In genomic region chr6:52995913-52996685, GRCh38 we compare ENCODE assay signal across 8 cellular contexts. TPM values are rescaled to one million over a fixed set of nuclear protein-coding genes. Genes with fewer than 3 reads are reported as not detected.
DNase-seq lines count a peak whose midpoint lies in the region; ATAC-seq and TF ChIP-seq lines count a peak whose summit lies in the region.

No MANE protein-coding gene starts in this region.

- POLR2A ChIA-PET in naive thymus-derived CD4-positive, alpha-beta T cell (lab: Charles Lee) = interaction anchor here (0.5 to 1.2 kb wide), 4 partner anchors 10 to 711 kb away, joined by 3 to 6 read pairs (median 3); partner anchors contain the start of gene MCM3

- H3K36me3 Mint-ChIP-seq in naive thymus-derived CD4-positive, alpha-beta T cell = peaks cover 0 to 7% (median 0%) of the 10 kb centered on the region in 5 donors

- peaks cover 4 to 5% of the 10 kb centered on the region in 2 donors for H3K4me1 ChIP-seq in naive thymus-derived CD4-positive, alpha-beta T cell (ENCODE audit: control insufficient read depth in 2 of 2, insufficient read depth in 2 of 2, low read length in 2 of 2)
- H3K4me1 ChIP-seq in tibial nerve = peaks cover 0 to 28% (median 12%) of the 10 kb centered on the region in 4 donors

- DNase-seq in NCI-H226 (peak; percentile 75), epithelial cell of esophagus (ENCODE audit: low read depth) (peak; percentile 83), tibial nerve (ENCODE audit: low spot score in 2 of 2) (peak in 1 of 2 donors; percentile 41), AG08395 (ENCODE audit: low spot score) (no peak)
- DNase-seq in activated CD4-positive, alpha-beta T cell treated with anti-CD3 and anti-CD28 coated beads, Interleukin-2, amount 50 U/mL, for 1 hour = peak; percentile 25
- peak in 5 of 9 donors; percentile 21 to 43 (median 35) for DNase-seq in naive thymus-derived CD4-positive, alpha-beta T cell

- CTCF ChIA-PET in naive thymus-derived CD4-positive, alpha-beta T cell (lab: Charles Lee) = interaction anchor here (0.6 to 1.4 kb wide), 6 partner anchors 9 to 736 kb away, joined by 3 to 5 read pairs (median 3); partner anchors contain the start of gene FBXO9

- H3K27me3 ChIP-seq in naive thymus-derived CD4-positive, alpha-beta T cell (ENCODE audit: control insufficient read depth in 2 of 2, insufficient read depth in 2 of 2, low read length in 2 of 2) = no peaks in the 10 kb centered on the region
- no peaks in the 10 kb centered on the region for H3K27me3 ChIP-seq in tibial nerve

- H3K36me3 ChIP-seq in naive thymus-derived CD4-positive, alpha-beta T cell (ENCODE audit: control insufficient read depth in 2 of 3, insufficient read depth in 3 of 3, low read length in 3 of 3) = peaks cover 0 to 4% (median 0%) of the 10 kb centered on the region in 3 experiments
- no peaks in the 10 kb centered on the region for H3K36me3 ChIP-seq in tibial nerve

- peak overlapping the region; percentile 6 for H3K4me3 ChIP-seq in epithelial cell of esophagus (ENCODE audit: low read length)
- H3K4me3 ChIP-seq in naive thymus-derived CD4-positive, alpha-beta T cell (ENCODE audit: low read length) = peak overlapping the region; percentile 83
- H3K4me3 ChIP-seq in tibial nerve = peak overlapping the region; percentile 49 to 85 (median 62)

- H3K9me3 Mint-ChIP-seq in naive thymus-derived CD4-positive, alpha-beta T cell = peaks cover 0 to 11% (median 0%) of the 10 kb centered on the region in 11 donors

- TF ChIP-seq EP300 in tibial nerve (IDR thresholded peaks at IDR 0.05) = no peak

- H3K27me3 Mint-ChIP-seq in naive thymus-derived CD4-positive, alpha-beta T cell = peaks cover 0 to 10% (median 0%) of the 10 kb centered on the region in 5 donors

- H3K27ac ChIP-seq in naive thymus-derived CD4-positive, alpha-beta T cell (ENCODE audit: low read depth, low read length) = peak overlapping the region; percentile 43
- H3K27ac ChIP-seq in tibial nerve = peak overlapping the region; percentile 76 to 97 (median 87)

- TF ChIP-seq CTCF in epithelial cell of esophagus (IDR thresholded peaks at IDR 0.05; ENCODE audit: insufficient read depth, low read depth, low read length, missing control alignments) (no peak), tibial nerve (IDR thresholded peaks at IDR 0.05) (no peak)

- no peak for TF ChIP-seq POLR2A in tibial nerve (IDR thresholded peaks at IDR 0.05)

- WGBS in tibial nerve, 2 donors = 33 to 34% methylated on average over 21 of the region's 21 CpGs

- peak overlapping the region; percentile 87 to 98 (median 94) for H3K4me3 Mint-ChIP-seq in naive thymus-derived CD4-positive, alpha-beta T cell

- ATAC-seq in GM18498 (IDR thresholded peaks at IDR 0.05; ENCODE audit: unreplicated experiment) = peak; percentile 1
- no peak for ATAC-seq in naive thymus-derived CD4-positive, alpha-beta T cell
- no peak for ATAC-seq in GM21529 (IDR thresholded peaks at IDR 0.05; ENCODE audit: unreplicated experiment)

- peak overlapping the region; percentile 97 to 100 (median 99) for H3K27ac Mint-ChIP-seq in naive thymus-derived CD4-positive, alpha-beta T cell

- intact Hi-C loops in naive thymus-derived CD4-positive, alpha-beta T cell (cut with micrococcal nuclease) = loop anchor here (1.0 to 10.0 kb wide), 22 partner anchors 12 to 799 kb away; partner anchors contain the start of genes EFHC1 (in 2 of the 2), GCLC (in 2 of the 2), TRAM2 (in 2 of the 2) and ELOVL5 (in 1 of the 2)

- H3K4me1 Mint-ChIP-seq in naive thymus-derived CD4-positive, alpha-beta T cell = peaks cover 10 to 37% (median 29%) of the 10 kb centered on the region in 7 donors

- H3K9me3 ChIP-seq in naive thymus-derived CD4-positive, alpha-beta T cell (ENCODE audit: control insufficient read depth in 2 of 3, low read length in 3 of 3) = no peaks in the 10 kb centered on the region
- no peaks in the 10 kb centered on the region for H3K9me3 ChIP-seq in tibial nerve

RNA-seq across cellular contexts. Expression of gene GSTA4, which starts 1.0 kb away (rescaled TPM):
- 1 to 10 TPM in 2 of 5 experiments, under 1 TPM in 2, not detected in 1; 0.34 to 3.3 (median 1.6) TPM for total RNA-seq in naive thymus-derived CD4-positive, alpha-beta T cell
- polyA plus RNA-seq in naive thymus-derived CD4-positive, alpha-beta T cell = under 1 TPM; 0.31 to 0.97 TPM
- 10 to 100 TPM; 24.3 to 34.7 (median 29.1) TPM for total RNA-seq in tibial nerve

Comparison
In these comparisons a context has a peak if more than half of its experiments do, and no peak if none do; other contexts are left out.
1. H3K4me3 ChIP-seq: peak in every context shown above with its lines; median percentile 83 in naive thymus-derived CD4-positive, alpha-beta T cell; 62 in tibial nerve; 6 in epithelial cell of esophagus.
2. RNA of gene GSTA4, which starts 1.0 kb away (total RNA-seq): 24.3 to 34.7 TPM in tibial nerve; 0.34 to 3.3 TPM in naive thymus-derived CD4-positive, alpha-beta T cell; every median in the first group is over 4 times any median in the second.